Comparison of ENCODE assay signal across 10 cellular contexts in the genomic region with DNA sequence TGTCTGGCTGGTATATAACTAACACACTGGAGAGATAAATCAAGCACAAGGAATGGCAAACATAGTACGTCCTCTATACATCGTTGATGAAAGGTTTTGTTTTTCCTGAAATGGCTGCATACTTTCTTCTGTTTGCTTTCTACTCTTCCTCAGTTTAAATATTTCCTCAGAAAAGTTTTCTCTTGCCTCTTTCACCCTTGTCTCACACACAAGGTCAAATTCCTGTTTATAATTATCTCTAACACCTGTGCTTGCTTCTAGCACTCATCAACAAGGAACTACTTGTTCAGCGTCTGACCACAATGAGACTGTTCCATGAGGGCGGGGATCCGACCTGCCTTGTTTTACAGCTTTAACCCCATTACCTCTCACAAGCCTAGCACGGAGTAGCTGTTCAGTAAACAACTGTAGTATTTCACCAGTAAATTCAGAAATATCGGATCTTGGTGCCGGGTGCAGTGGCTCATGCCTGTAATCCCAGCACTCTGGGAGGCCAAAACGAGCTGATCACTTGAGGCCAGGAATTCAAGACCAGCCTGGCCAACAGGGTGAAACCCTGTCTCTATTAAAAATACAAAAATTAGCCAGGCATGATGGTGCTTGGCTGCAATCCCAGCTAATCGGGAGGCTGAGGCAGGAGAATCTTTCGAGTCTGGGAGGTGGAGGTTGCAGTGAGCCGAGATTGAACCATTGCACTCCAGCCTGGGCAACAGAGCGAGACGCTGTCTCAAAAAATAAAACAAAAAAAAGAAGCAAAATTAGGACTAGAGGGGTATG. TPM values are rescaled to one million over a fixed set of nuclear protein-coding genes. Genes with fewer than 3 reads are reported as not detected.
DNase-seq lines count a peak whose midpoint lies in the region; ATAC-seq and TF ChIP-seq lines count a peak whose summit lies in the region.
"Had no signal": no experiment of that assay in that cellular context is flagged by ENCODE, and none has a peak within 500 bp of the region (broad histone marks: within the 10 kb centered on the region; RNA-seq: fewer than 3 reads in every experiment).

No MANE protein-coding gene starts in this region.

- H3K36me3 Mint-ChIP-seq in MCF 10A (ENCODE audit: insufficient read depth, unreplicated experiment), result no peaks in the 10 kb centered on the region
- no peaks in the 10 kb centered on the region for H3K36me3 Mint-ChIP-seq in activated T-helper 1 cell treated with anti-CD3 and anti-CD28 coated beads, Interleukin-12 subunit alpha, Interleukin-12 subunit beta, Interleukin-2, Interleukin-4 antibody, amounts not matched to agents 30 ng/mL and 10 ng/mL and 1 ng/mL, durations not matched to agents 14 hours and 24 hours and 36 hours (ENCODE audit: low read depth)

- H3K27ac ChIP-seq in mesodermal cell (ENCODE audit: low read depth, low read length, severe bottlenecking) (peak overlapping the region; percentile 75), tibial artery (no peak overlapping the region)

- POLR2A ChIA-PET in MCF 10A (lab: Yijun Ruan, JAX), result interaction anchor here (0.7 to 1.8 kb wide), 5 partner anchors 9 to 77 kb away, joined by 3 to 8 read pairs (median 4); no protein-coding TSS in a partner anchor

- ATAC-seq in GM18502 (IDR thresholded peaks at IDR 0.05; ENCODE audit: poor library complexity, unreplicated experiment), result no peak

- intact Hi-C loops in MCF 10A (cut with micrococcal nuclease) (no loop called here), tibial artery (cut with DNase I; ENCODE audit: low total_unique reads) (no loop called here)
- intact Hi-C loops in activated T-helper 1 cell treated with anti-CD3 and anti-CD28 coated beads, Interleukin-12 subunit alpha, Interleukin-12 subunit beta, Interleukin-2, Interleukin-4 antibody, amounts not matched to agents 30 ng/mL and 10 ng/mL and 1 ng/mL, durations not matched to agents 14 hours and 24 hours and 36 hours (cut with micrococcal nuclease), result no loop called here

- no peaks in the 10 kb centered on the region for H3K9me3 ChIP-seq in mesodermal cell (ENCODE audit: control insufficient read depth, low read length)
- no peaks in the 10 kb centered on the region for H3K9me3 ChIP-seq in tibial artery

- peaks cover 17% of the 10 kb centered on the region for H3K4me1 Mint-ChIP-seq in MCF 10A (ENCODE audit: insufficient read depth, unreplicated experiment)
- H3K4me1 Mint-ChIP-seq in activated T-helper 1 cell treated with anti-CD3 and anti-CD28 coated beads, Interleukin-12 subunit alpha, Interleukin-12 subunit beta, Interleukin-2, Interleukin-4 antibody, amounts not matched to agents 30 ng/mL and 10 ng/mL and 1 ng/mL, durations not matched to agents 14 hours and 24 hours and 36 hours (ENCODE audit: low read depth), result peaks cover 22% of the 10 kb centered on the region
- H3K4me1 Mint-ChIP-seq: central memory CD8-positive, alpha-beta T cell had no signal

- in situ Hi-C loops in ACHN (cut with HindIII; ENCODE audit: low pct_ligation_motif_present, low pct_unique_long_range_greater_than_20kb, low sequenced_read_pairs), result no loop called here

- no peak for TF ChIP-seq CTCF in MCF 10A (IDR thresholded peaks at IDR 0.05; ENCODE audit: unreplicated experiment)
- TF ChIP-seq CTCF in tibial artery (IDR thresholded peaks at IDR 0.05), result no peak

- CTCF ChIA-PET in MCF 10A (lab: Yijun Ruan, JAX), result interaction anchor here (0.6 to 2.1 kb wide), 8 partner anchors 9 to 614 kb away, joined by 3 to 11 read pairs (median 4); no protein-coding TSS in a partner anchor

- H3K27me3 ChIP-seq in tibial artery, result no peaks in the 10 kb centered on the region

- no peaks in the 10 kb centered on the region for H3K9me3 Mint-ChIP-seq in MCF 10A (ENCODE audit: unreplicated experiment)
- no peaks in the 10 kb centered on the region for H3K9me3 Mint-ChIP-seq in activated T-helper 1 cell treated with anti-CD3 and anti-CD28 coated beads, Interleukin-12 subunit alpha, Interleukin-12 subunit beta, Interleukin-2, Interleukin-4 antibody, amounts not matched to agents 30 ng/mL and 10 ng/mL and 1 ng/mL, durations not matched to agents 14 hours and 24 hours and 36 hours
- H3K9me3 Mint-ChIP-seq: central memory CD8-positive, alpha-beta T cell had no signal

- WGBS in mesodermal cell (ENCODE audit: insufficient coverage in 2 of 2), 2 experiments, result 94 to 95% methylated on average over 13 to 14 of the region's 14 CpGs

- DNase-seq in ACHN, result peak; percentile 42
- DNase-seq in LoVo (ENCODE audit: low spot score), result peak; percentile 76
- no peak for DNase-seq in MCF 10A (ENCODE audit: unreplicated experiment)
- no peak for DNase-seq in tibial artery
- DNase-seq in NCI-H2196 treated with DMSO at 0.1 percent for 48 hours (lab: John Stamatoyannopoulos, UW; ENCODE audit: unreplicated experiment), result no peak
- DNase-seq in activated T-helper 1 cell treated with anti-CD3 and anti-CD28 coated beads, Interleukin-12 subunit alpha, Interleukin-12 subunit beta, Interleukin-2, Interleukin-4 antibody, amounts not matched to agents 30 ng/mL and 10 ng/mL and 1 ng/mL, durations not matched to agents 14 hours and 24 hours and 36 hours (ENCODE audit: low spot score), result no peak
- DNase-seq: activated T-cell treated with anti-CD3 and anti-CD28 coated beads, Interleukin-2, amount 50 U/mL, for 1 hour had no signal

- peaks cover 27% of the 10 kb centered on the region for H3K36me3 ChIP-seq in mesodermal cell (ENCODE audit: control insufficient read depth, insufficient read depth, low read length)
- no peaks in the 10 kb centered on the region for H3K36me3 ChIP-seq in tibial artery

- H3K4me1 ChIP-seq in mesodermal cell (ENCODE audit: control insufficient read depth, insufficient read depth, low read length, poor library complexity, severe bottlenecking) (peaks cover 14% of the 10 kb centered on the region), tibial artery (no peaks in the 10 kb centered on the region)

- H3K4me3 ChIP-seq in mesodermal cell (ENCODE audit: extremely low read depth, insufficient read depth, low read length, poor library complexity, severe bottlenecking) (no peak overlapping the region), tibial artery (no peak overlapping the region)

- no peak overlapping the region for H3K27ac Mint-ChIP-seq in MCF 10A (ENCODE audit: low read depth, unreplicated experiment)
- H3K27ac Mint-ChIP-seq in activated T-helper 1 cell treated with anti-CD3 and anti-CD28 coated beads, Interleukin-12 subunit alpha, Interleukin-12 subunit beta, Interleukin-2, Interleukin-4 antibody, amounts not matched to agents 30 ng/mL and 10 ng/mL and 1 ng/mL, durations not matched to agents 14 hours and 24 hours and 36 hours, result no peak overlapping the region

- BruUV-seq in MCF 10A (replicated peaks; lab: Mats Ljungman, UMichigan), result no TSS peak

- H3K27me3 Mint-ChIP-seq in MCF 10A (ENCODE audit: insufficient read depth, unreplicated experiment), result no peaks in the 10 kb centered on the region
- H3K27me3 Mint-ChIP-seq in activated T-helper 1 cell treated with anti-CD3 and anti-CD28 coated beads, Interleukin-12 subunit alpha, Interleukin-12 subunit beta, Interleukin-2, Interleukin-4 antibody, amounts not matched to agents 30 ng/mL and 10 ng/mL and 1 ng/mL, durations not matched to agents 14 hours and 24 hours and 36 hours (ENCODE audit: insufficient read depth), result peaks cover 2% of the 10 kb centered on the region

- H3K4me3 Mint-ChIP-seq in MCF 10A (ENCODE audit: unreplicated experiment), result peak overlapping the region; percentile 21
- no peak overlapping the region for H3K4me3 Mint-ChIP-seq in activated T-helper 1 cell treated with anti-CD3 and anti-CD28 coated beads, Interleukin-12 subunit alpha, Interleukin-12 subunit beta, Interleukin-2, Interleukin-4 antibody, amounts not matched to agents 30 ng/mL and 10 ng/mL and 1 ng/mL, durations not matched to agents 14 hours and 24 hours and 36 hours
- H3K4me3 Mint-ChIP-seq: central memory CD8-positive, alpha-beta T cell had no signal

RNA-seq across cellular contexts. Expression of a gene that starts 37.0 kb away (rescaled TPM):
- total RNA-seq in MCF 10A (2022), result 0.91 and 2.0 TPM in 2 replicates
- polyA plus RNA-seq in mesodermal cell (2013, experiment 1 of 2), result 30.6 TPM
- 26.5 TPM for polyA plus RNA-seq in mesodermal cell (2013, experiment 2 of 2)
- 1.7 and 2.3 TPM in 2 replicates for total RNA-seq in activated T-helper 1 cell treated with anti-CD3 and anti-CD28 coated beads, Interleukin-12 subunit alpha, Interleukin-12 subunit beta, Interleukin-2, Interleukin-4 antibody, amounts not matched to agents 30 ng/mL and 10 ng/mL and 1 ng/mL, durations not matched to agents 14 hours and 24 hours and 36 hours

RNA-seq across cellular contexts. Expression of a gene that starts 42.8 kb away (rescaled TPM):
- 0.21 and 0.25 TPM in 2 replicates for total RNA-seq in MCF 10A (2022)
- polyA plus RNA-seq in mesodermal cell (2013, experiment 1 of 2), result 13.0 TPM
- polyA plus RNA-seq in mesodermal cell (2013, experiment 2 of 2), result 12.8 TPM
- total RNA-seq in activated T-helper 1 cell treated with anti-CD3 and anti-CD28 coated beads, Interleukin-12 subunit alpha, Interleukin-12 subunit beta, Interleukin-2, Interleukin-4 antibody, amounts not matched to agents 30 ng/mL and 10 ng/mL and 1 ng/mL, durations not matched to agents 14 hours and 24 hours and 36 hours, result not detected in 2 replicates

Comparison
In these comparisons a context has a peak if more than half of its experiments do, and no peak if none do; other contexts are left out.
1. DNase-seq: peak in ACHN (single experiment) and LoVo (single experiment); none in MCF 10A (single experiment), tibial artery (0 of 2), NCI-H2196 treated with DMSO at 0.1 percent for 48 hours (single experiment) and activated T-helper 1 cell treated with anti-CD3 and anti-CD28 coated beads, Interleukin-12 subunit alpha, Interleukin-12 subunit beta, Interleukin-2, Interleukin-4 antibody, amounts not matched to agents 30 ng/mL and 10 ng/mL and 1 ng/mL, durations not matched to agents 14 hours and 24 hours and 36 hours (single experiment).